8 cellular contexts compared by ENCODE assay signal in genomic region chr9:32251539-32251938, GRCh38.
A peak's percentile ranks its signal among the peaks of the same experiment; 100 is the strongest.
DNase-seq lines count a peak whose midpoint lies in the region; ATAC-seq lines count a peak whose summit lies in the region.

No MANE protein-coding gene starts in this region.

- no peak overlapping the region for H3K9ac ChIP-seq in adipocyte (ENCODE audit: low read length)

- DNase-seq in GM04503 (ENCODE audit: low read depth) (peak; percentile 1), HT1080 (ENCODE audit: low read depth) (peak; percentile 57), NOMO-1 (lab: John Stamatoyannopoulos, UW; ENCODE audit: unreplicated experiment in 2 of 2) (peak; percentile 24 to 50), adipocyte (ENCODE audit: low read depth) (peak; percentile 70), iPS DF 4.7 (ENCODE audit: extremely low read depth, low spot score) (peak; percentile 62)
- peak; percentile 3 for DNase-seq in stimulated activated CD4-positive, alpha-beta T cell treated with anti-CD3 and anti-CD28 coated beads, Interleukin-2, amount 100 ng/mL, for 4 hours (ENCODE audit: low read depth)
- DNase-seq in activated CD8-positive, alpha-beta memory T cell treated with anti-CD3 and anti-CD28 coated beads, Interleukin-2, amount 50 U/mL, for 4 hours: no peak

- peaks cover 4% of the 10 kb centered on the region for H3K27me3 ChIP-seq in adipocyte (replicated peaks; ENCODE audit: control insufficient read depth, insufficient read depth, low read length)

- ATAC-seq in GM21423 (IDR thresholded peaks at IDR 0.05; ENCODE audit: unreplicated experiment): peak; percentile 79

- H3K9me3 ChIP-seq in adipocyte (ENCODE audit: control insufficient read depth, low read length): no peaks in the 10 kb centered on the region

- no peaks in the 10 kb centered on the region for H3K4me1 ChIP-seq in adipocyte (ENCODE audit: control insufficient read depth, insufficient read depth, low read length)

- no peak overlapping the region for H3K4me3 ChIP-seq in adipocyte (ENCODE audit: low read length)

- H3K36me3 ChIP-seq in adipocyte (ENCODE audit: control insufficient read depth, insufficient read depth, low read length, severe bottlenecking): no peaks in the 10 kb centered on the region
